Comparison of ENCODE assay signal across 2 cellular contexts in genomic region chr11:76800466-76801200, GRCh38.
TF ChIP-seq lines count a peak whose summit lies in the region.

No MANE protein-coding gene starts in this region.

TF ChIP-seq in A549, 52 proteins besides CTCF, POLR2A, EP300 and RAD21:
- TF ChIP-seq BCL3 (IDR thresholded peaks at IDR 0.05) (0 out of 3 replicates have a peak, but pooled peaks have one; percentile 31), TFCP2L1 (CRISPR knock-in tag; IDR thresholded peaks at IDR 0.05) (0 out of 2 replicates have a peak, but pooled peaks have one; percentile 4), NFE2L2 (conservative IDR thresholded peaks at IDR 0.05; ENCODE audit: low read length) (no peak), HOXB5 (CRISPR knock-in tag; IDR thresholded peaks at IDR 0.05) (0 out of 2 replicates have a peak, but pooled peaks have one; percentile 5), GATA3 (IDR thresholded peaks at IDR 0.05; ENCODE audit: borderline replicate concordance) (no peak), PBX3 (IDR thresholded peaks at IDR 0.05) (peak; percentile 23; the same call in 1 of the 2 replicates), ESRRA (IDR thresholded peaks at IDR 0.05; ENCODE audit: borderline replicate concordance, low read length) (0 out of 2 replicates have a peak, but pooled peaks have one; percentile 15), JUN (IDR thresholded peaks at IDR 0.05) (peak in 1 of 2 experiments; percentile 21; a peak in 2 of 5 replicates)

TF ChIP-seq in GM23338, 12 proteins besides CTCF, POLR2A, EP300 and RAD21 (continued from another document):
- TF ChIP-seq ZNF462 (CRISPR knock-in tag; IDR thresholded peaks at IDR 0.05), result no peak
- no peak for TF ChIP-seq EZH2phosphoT487 (IDR thresholded peaks at IDR 0.05; ENCODE audit: unreplicated experiment)
- TF ChIP-seq REST (IDR thresholded peaks at IDR 0.05; ENCODE audit: unreplicated experiment), result no peak
- TF ChIP-seq EZH2 (IDR thresholded peaks at IDR 0.05; ENCODE audit: low read depth, unreplicated experiment), result no peak
- TF ChIP-seq POLR2AphosphoS5 (IDR thresholded peaks at IDR 0.05; ENCODE audit: low read depth), result no peak
- no peak for TF ChIP-seq CREB1 (CRISPR knock-in tag; IDR thresholded peaks at IDR 0.05; ENCODE audit: low read depth)
- no peak for TF ChIP-seq STAT1 (IDR thresholded peaks at IDR 0.05; ENCODE audit: unreplicated experiment)
- TF ChIP-seq ETS1 (IDR thresholded peaks at IDR 0.05), result no peak
